Comparison of ENCODE assay signal across 8 cellular contexts in the genomic region with DNA sequence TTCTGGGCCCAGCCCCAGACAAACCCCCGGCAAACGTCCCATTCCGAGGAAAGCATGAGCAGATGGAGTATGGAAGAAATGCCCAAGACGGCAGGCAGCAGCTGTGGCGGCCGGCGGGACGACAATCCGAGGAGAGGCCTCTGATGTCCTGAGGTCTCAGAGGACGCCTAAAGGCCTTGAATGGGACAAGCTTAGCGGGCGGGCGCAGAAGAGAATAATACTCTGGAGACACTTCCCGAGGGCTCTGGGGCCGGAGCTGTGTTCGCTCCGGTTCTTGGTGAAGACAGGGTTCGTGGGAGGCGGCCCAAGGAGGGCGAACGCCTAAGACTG. TPM values are rescaled to one million over a fixed set of nuclear protein-coding genes. Genes with fewer than 3 reads are reported as not detected.
DNase-seq lines count a peak whose midpoint lies in the region; ATAC-seq and TF ChIP-seq lines count a peak whose summit lies in the region.

No MANE protein-coding gene starts in this region.

- H3K36me3 ChIP-seq in urinary bladder (ENCODE audit: insufficient read depth) = no peaks in the 10 kb centered on the region

- ATAC-seq in memory B cell (ENCODE audit: low read depth) (no peak), GM19467 (IDR thresholded peaks at IDR 0.05; ENCODE audit: unreplicated experiment) (no peak), GM19397 (IDR thresholded peaks at IDR 0.05; ENCODE audit: unreplicated experiment) (no peak)

- 1% methylated on average over 21 of the region's 21 CpGs for WGBS in urinary bladder

- peak overlapping the region; percentile 90 for H3K27ac Mint-ChIP-seq in activated naive CD4-positive, alpha-beta T cell treated with anti-CD3 and anti-CD28 coated beads, Interleukin-2, amount 50 U/mL, for 24 hours
- H3K27ac Mint-ChIP-seq in brain = peak overlapping the region; percentile 98 to 100 (median 99)
- H3K27ac Mint-ChIP-seq in memory B cell = peak overlapping the region; percentile 80

- no peaks in the 10 kb centered on the region for H3K4me1 ChIP-seq in urinary bladder (ENCODE audit: insufficient read depth)

- H3K27me3 Mint-ChIP-seq in activated naive CD4-positive, alpha-beta T cell treated with anti-CD3 and anti-CD28 coated beads, Interleukin-2, amount 50 U/mL, for 24 hours = no peaks in the 10 kb centered on the region
- H3K27me3 Mint-ChIP-seq in brain (peaks cover 10% of the 10 kb centered on the region), memory B cell (no peaks in the 10 kb centered on the region)

- peaks cover 5% of the 10 kb centered on the region for H3K36me3 Mint-ChIP-seq in activated naive CD4-positive, alpha-beta T cell treated with anti-CD3 and anti-CD28 coated beads, Interleukin-2, amount 50 U/mL, for 24 hours
- H3K36me3 Mint-ChIP-seq in brain = peaks cover 63% of the 10 kb centered on the region
- peaks cover 16% of the 10 kb centered on the region for H3K36me3 Mint-ChIP-seq in memory B cell

- H3K9me3 Mint-ChIP-seq in activated naive CD4-positive, alpha-beta T cell treated with anti-CD3 and anti-CD28 coated beads, Interleukin-2, amount 50 U/mL, for 24 hours = no peaks in the 10 kb centered on the region
- peaks cover 0 to 4% (median 0%) of the 10 kb centered on the region in 5 experiments for H3K9me3 Mint-ChIP-seq in brain
- H3K9me3 Mint-ChIP-seq in memory B cell = no peaks in the 10 kb centered on the region

- TF ChIP-seq CTCF in brain (conservative IDR thresholded peaks at IDR 0.05) = no peak

- H3K4me3 ChIP-seq in urinary bladder (ENCODE audit: low read depth, low read length) = peak overlapping the region; percentile 39

- H3K4me3 Mint-ChIP-seq in activated naive CD4-positive, alpha-beta T cell treated with anti-CD3 and anti-CD28 coated beads, Interleukin-2, amount 50 U/mL, for 24 hours = peak overlapping the region; percentile 95
- H3K4me3 Mint-ChIP-seq in brain = peak overlapping the region; percentile 93 to 99 (median 96)
- H3K4me3 Mint-ChIP-seq in memory B cell = peak overlapping the region; percentile 91

- peak overlapping the region; percentile 58 for H3K27ac ChIP-seq in urinary bladder (ENCODE audit: low read depth)

- H3K4me1 Mint-ChIP-seq in activated naive CD4-positive, alpha-beta T cell treated with anti-CD3 and anti-CD28 coated beads, Interleukin-2, amount 50 U/mL, for 24 hours = peaks cover 43% of the 10 kb centered on the region
- H3K4me1 Mint-ChIP-seq in brain (peaks cover 37% of the 10 kb centered on the region), memory B cell (peaks cover 23% of the 10 kb centered on the region)

- DNase-seq in activated naive CD4-positive, alpha-beta T cell (lab: John Stamatoyannopoulos, UW) = no peak
- no peak for DNase-seq in memory B cell (ENCODE audit: low spot score in 2 of 2)
- DNase-seq in GF-D8 (lab: John Stamatoyannopoulos, UW) = no peak

RNA-seq across cellular contexts. Expression of a gene that starts 0.5 kb away (rescaled TPM):
- polyA plus RNA-seq in brain (ENCODE audit: insufficient read depth, low read depth, low replicate concordance) = 23.0 TPM
- 32.1 TPM for total RNA-seq in urinary bladder
- 23.7 TPM for polyA plus RNA-seq in urinary bladder

RNA-seq across cellular contexts. Expression of a gene that starts 17.8 kb away (rescaled TPM):
- polyA plus RNA-seq in brain (ENCODE audit: insufficient read depth, low read depth, low replicate concordance) (13.3 TPM), urinary bladder (13.8 TPM)
- 11.0 TPM for total RNA-seq in urinary bladder

RNA-seq across cellular contexts. Expression of a gene that starts 20.4 kb away (rescaled TPM):
- 23.8 TPM for polyA plus RNA-seq in brain (ENCODE audit: insufficient read depth, low read depth, low replicate concordance)
- 28.7 TPM for total RNA-seq in urinary bladder
- polyA plus RNA-seq in urinary bladder = 42.2 TPM

RNA-seq across cellular contexts. Expression of a gene that starts 43.0 kb away (rescaled TPM):
- polyA plus RNA-seq in brain (ENCODE audit: insufficient read depth, low read depth, low replicate concordance) (83.6 TPM), urinary bladder (67.9 TPM)
- total RNA-seq in urinary bladder = 33.2 TPM

RNA-seq across cellular contexts. Expression of a gene that starts 43.6 kb away (rescaled TPM):
- polyA plus RNA-seq in brain (ENCODE audit: insufficient read depth, low read depth, low replicate concordance) (113 TPM), urinary bladder (128 TPM)
- total RNA-seq in urinary bladder = 75.6 TPM
